In genomic region chr12:6386038-6386437, GRCh38 we compare ENCODE assay signal across 1 cellular context.
TF ChIP-seq lines count a peak whose summit lies in the region.

No MANE protein-coding gene starts in this region.

TF ChIP-seq in IMR-90, 13 proteins besides CTCF, POLR2A, EP300 and RAD21 (continued from another document):
- TF ChIP-seq ELK1 (IDR thresholded peaks at IDR 0.05; ENCODE audit: borderline replicate concordance, low read depth, low read length), result no peak
- TF ChIP-seq BHLHE40 (IDR thresholded peaks at IDR 0.05; ENCODE audit: low read depth, low read length), result no peak
- TF ChIP-seq NFE2L2 (IDR thresholded peaks at IDR 0.05; ENCODE audit: low read depth, low read length), result no peak
- no peak for TF ChIP-seq MXI1 (IDR thresholded peaks at IDR 0.05; ENCODE audit: borderline replicate concordance, low read depth, low read length)
- TF ChIP-seq USF2 (IDR thresholded peaks at IDR 0.05; ENCODE audit: low read depth, low read length), result no peak
- TF ChIP-seq CHD1 (IDR thresholded peaks at IDR 0.05; ENCODE audit: low read depth, low read length), result no peak
- no peak for TF ChIP-seq SMC3 (IDR thresholded peaks at IDR 0.05; ENCODE audit: low read depth, low read length)
- no peak for TF ChIP-seq RCOR1 (IDR thresholded peaks at IDR 0.05; ENCODE audit: insufficient replicate concordance, low read length)
